Comparison of ENCODE assay signal across 31 cellular contexts in genomic region chr7:129702316-129702715, GRCh38.
A peak's percentile ranks its signal among the peaks of the same experiment; 100 is the strongest.
DNase-seq lines count a peak whose midpoint lies in the region; ATAC-seq and TF ChIP-seq lines count a peak whose summit lies in the region.
"Had no signal": no experiment of that assay in that cellular context is flagged by ENCODE, and none has a peak within 500 bp of the region (broad histone marks: within the 10 kb centered on the region; RNA-seq: fewer than 3 reads in every experiment).

No MANE protein-coding gene starts in this region.

- no peak for DNase-seq in CD8-positive, alpha-beta T cell
- DNase-seq in OCI-M1 (lab: John Stamatoyannopoulos, UW) = peak; percentile 1
- peak; percentile 9 to 43 for DNase-seq in cardiac fibroblast (ENCODE audit: low read depth in 2 of 2)
- DNase-seq in mesothelial cell of epicardium (ENCODE audit: low spot score in 2 of 2, unreplicated experiment in 2 of 2) = no peak
- DNase-seq in T-cell = no peak
- no peak for DNase-seq in upper lobe of right lung
- DNase-seq in A172 (ENCODE audit: low spot score) = no peak
- DNase-seq: ACHN; activated CD8-positive, alpha-beta memory T cell treated with anti-CD3 and anti-CD28 coated beads, Interleukin-2, amount 10 ng/mL, durations not matched to agents 7 days and 5 days; activated naive CD4-positive, alpha-beta T cell; activated T-cell treated with anti-CD3 and anti-CD28 coated beads, Interleukin-2, amount 50 U/mL, for 48 hours; DMS53; effector memory CD4-positive, alpha-beta T cell; gastrocnemius medialis; GF-D8; KG1; left cardiac atrium; mammary epithelial cell; MM.1S; NCI-H1436; NCI-H446; NCI-H82; posterior cingulate gyrus; stimulated activated naive CD8-positive, alpha-beta T cell treated with anti-CD3 and anti-CD28 coated beads, Interleukin-15, Interleukin-2, amounts not matched to agents 100 U/mL and 50 U/mL, for 24 hours; thyroid gland; WERI-Rb-1 had no signal

- peaks cover 12% of the 10 kb centered on the region for H3K4me1 Mint-ChIP-seq in CD8-positive, alpha-beta T cell (ENCODE audit: low read depth)
- peaks cover 27% of the 10 kb centered on the region for H3K4me1 Mint-ChIP-seq in mesothelial cell of epicardium
- H3K4me1 Mint-ChIP-seq in T-cell = peaks cover 17 to 30% (median 19%) of the 10 kb centered on the region in 3 donors
- H3K4me1 Mint-ChIP-seq: neural crest cell had no signal

- no peak overlapping the region for H3K4me3 ChIP-seq in CD8-positive, alpha-beta T cell (ENCODE audit: low read depth, low read length)
- no peak overlapping the region for H3K4me3 ChIP-seq in cardiac fibroblast (replicated peaks in 1 of 2; ENCODE audit: low read depth in 2 of 2, low read length in 2 of 2)
- H3K4me3 ChIP-seq in upper lobe of right lung = no peak overlapping the region
- H3K4me3 ChIP-seq: BLaER1, coronary artery, gastrocnemius medialis, hepatocyte, thyroid gland had no signal

- POLR2A ChIA-PET in CD8-positive, alpha-beta T cell (lab: Charles Lee) = no interaction called here
- POLR2A ChIA-PET in T-cell (lab: Charles Lee) = no interaction called here

- ATAC-seq in CD8-positive, alpha-beta T cell = no peak
- no peak for ATAC-seq in T-cell (replicated peaks in 1 of 4)
- no peak for ATAC-seq in upper lobe of right lung
- ATAC-seq: activated CD8-positive, alpha-beta memory T cell treated with anti-CD3 and anti-CD28 coated beads, Interleukin-2, amount 10 ng/mL, durations not matched to agents 7 days and 5 days; gastrocnemius medialis; stimulated activated naive CD8-positive, alpha-beta T cell treated with anti-CD3 and anti-CD28 coated beads, Interleukin-15, Interleukin-2, amounts not matched to agents 100 U/mL and 50 U/mL, for 24 hours had no signal

- no peak overlapping the region for H3K4me3 Mint-ChIP-seq in CD8-positive, alpha-beta T cell
- H3K4me3 Mint-ChIP-seq in mesothelial cell of epicardium (no peak overlapping the region), T-cell (no peak overlapping the region)
- H3K4me3 Mint-ChIP-seq: activated CD8-positive, alpha-beta memory T cell treated with anti-CD3 and anti-CD28 coated beads, Interleukin-2, amount 10 ng/mL, durations not matched to agents 7 days and 5 days; neural crest cell had no signal

- no peaks in the 10 kb centered on the region for H3K36me3 ChIP-seq in CD8-positive, alpha-beta T cell (ENCODE audit: insufficient read depth, low read length)
- H3K36me3 ChIP-seq in upper lobe of right lung = peaks cover 4% of the 10 kb centered on the region
- H3K36me3 ChIP-seq: gastrocnemius medialis, thyroid gland, WERI-Rb-1 had no signal

- H3K27me3 ChIP-seq in CD8-positive, alpha-beta T cell (ENCODE audit: insufficient read depth, low read length) = no peaks in the 10 kb centered on the region
- no peaks in the 10 kb centered on the region for H3K27me3 ChIP-seq in upper lobe of right lung
- H3K27me3 ChIP-seq: BLaER1, gastrocnemius medialis, hepatocyte, thyroid gland had no signal

- intact Hi-C loops in CD8-positive, alpha-beta T cell (cut with DNase I, micrococcal nuclease) = no loop called here
- intact Hi-C loops in upper lobe of right lung (cut with DNase I) = no loop called here

- TF ChIP-seq CTCF in CD8-positive, alpha-beta T cell (IDR thresholded peaks at IDR 0.05) = no peak
- no peak for TF ChIP-seq CTCF in cardiac fibroblast (IDR thresholded peaks at IDR 0.05; ENCODE audit: low read depth, low read length)
- no peak for TF ChIP-seq CTCF in mesothelial cell of epicardium (IDR thresholded peaks at IDR 0.05; ENCODE audit: unreplicated experiment)
- no peak for TF ChIP-seq CTCF in upper lobe of right lung (IDR thresholded peaks at IDR 0.05)

- H3K4me1 ChIP-seq in CD8-positive, alpha-beta T cell (ENCODE audit: insufficient read depth, low read length) = no peaks in the 10 kb centered on the region
- H3K4me1 ChIP-seq in upper lobe of right lung = no peaks in the 10 kb centered on the region
- H3K4me1 ChIP-seq: gastrocnemius medialis, thyroid gland had no signal

- CTCF ChIA-PET in CD8-positive, alpha-beta T cell (lab: Charles Lee) = no interaction called here
- CTCF ChIA-PET in T-cell (lab: Charles Lee) = no interaction called here

- peak overlapping the region; percentile 39 for H3K27ac Mint-ChIP-seq in CD8-positive, alpha-beta T cell
- H3K27ac Mint-ChIP-seq in mesothelial cell of epicardium = peak overlapping the region; percentile 71
- H3K27ac Mint-ChIP-seq in T-cell = no peak overlapping the region
- H3K27ac Mint-ChIP-seq: activated CD8-positive, alpha-beta memory T cell treated with anti-CD3 and anti-CD28 coated beads, Interleukin-2, amount 10 ng/mL, durations not matched to agents 7 days and 5 days had no signal

- no peaks in the 10 kb centered on the region for H3K9me3 Mint-ChIP-seq in CD8-positive, alpha-beta T cell
- H3K9me3 Mint-ChIP-seq in mesothelial cell of epicardium (no peaks in the 10 kb centered on the region), T-cell (no peaks in the 10 kb centered on the region)
- H3K9me3 Mint-ChIP-seq: neural crest cell had no signal

- peaks cover 45% of the 10 kb centered on the region for H3K36me3 Mint-ChIP-seq in CD8-positive, alpha-beta T cell
- H3K36me3 Mint-ChIP-seq in mesothelial cell of epicardium (peaks cover 13% of the 10 kb centered on the region), T-cell (peaks cover 25% of the 10 kb centered on the region)

- H3K9me3 ChIP-seq in CD8-positive, alpha-beta T cell (ENCODE audit: low read length) = no peaks in the 10 kb centered on the region
- H3K9me3 ChIP-seq in upper lobe of right lung = no peaks in the 10 kb centered on the region
- H3K9me3 ChIP-seq: BLaER1, gastrocnemius medialis, thyroid gland had no signal

- H3K27me3 Mint-ChIP-seq in CD8-positive, alpha-beta T cell (ENCODE audit: low read depth) = no peaks in the 10 kb centered on the region
- H3K27me3 Mint-ChIP-seq in mesothelial cell of epicardium (ENCODE audit: low read depth) (no peaks in the 10 kb centered on the region), T-cell (no peaks in the 10 kb centered on the region)
- H3K27me3 Mint-ChIP-seq: activated CD8-positive, alpha-beta memory T cell treated with anti-CD3 and anti-CD28 coated beads, Interleukin-2, amount 10 ng/mL, durations not matched to agents 7 days and 5 days had no signal

- H3K27ac ChIP-seq in CD8-positive, alpha-beta T cell (ENCODE audit: low read depth, low read length) = no peak overlapping the region
- no peak overlapping the region for H3K27ac ChIP-seq in upper lobe of right lung
- H3K27ac ChIP-seq: BLaER1, coronary artery, gastrocnemius medialis, hepatocyte, RWPE1, thyroid gland, WERI-Rb-1 had no signal

Comparison
In these comparisons a context has a peak if more than half of its experiments do, and no peak if none do; other contexts are left out.
1. DNase-seq: peak in OCI-M1 (single experiment) and cardiac fibroblast (2 of 2); none in CD8-positive, alpha-beta T cell (0 of 7), mesothelial cell of epicardium (0 of 2), T-cell (0 of 34), upper lobe of right lung (single experiment) and A172 (single experiment).
2. H3K27ac Mint-ChIP-seq: peak in CD8-positive, alpha-beta T cell (single experiment) and mesothelial cell of epicardium (single experiment); none in T-cell (0 of 2).